ENCODE assay signal across 2 cellular contexts in the genomic region with DNA sequence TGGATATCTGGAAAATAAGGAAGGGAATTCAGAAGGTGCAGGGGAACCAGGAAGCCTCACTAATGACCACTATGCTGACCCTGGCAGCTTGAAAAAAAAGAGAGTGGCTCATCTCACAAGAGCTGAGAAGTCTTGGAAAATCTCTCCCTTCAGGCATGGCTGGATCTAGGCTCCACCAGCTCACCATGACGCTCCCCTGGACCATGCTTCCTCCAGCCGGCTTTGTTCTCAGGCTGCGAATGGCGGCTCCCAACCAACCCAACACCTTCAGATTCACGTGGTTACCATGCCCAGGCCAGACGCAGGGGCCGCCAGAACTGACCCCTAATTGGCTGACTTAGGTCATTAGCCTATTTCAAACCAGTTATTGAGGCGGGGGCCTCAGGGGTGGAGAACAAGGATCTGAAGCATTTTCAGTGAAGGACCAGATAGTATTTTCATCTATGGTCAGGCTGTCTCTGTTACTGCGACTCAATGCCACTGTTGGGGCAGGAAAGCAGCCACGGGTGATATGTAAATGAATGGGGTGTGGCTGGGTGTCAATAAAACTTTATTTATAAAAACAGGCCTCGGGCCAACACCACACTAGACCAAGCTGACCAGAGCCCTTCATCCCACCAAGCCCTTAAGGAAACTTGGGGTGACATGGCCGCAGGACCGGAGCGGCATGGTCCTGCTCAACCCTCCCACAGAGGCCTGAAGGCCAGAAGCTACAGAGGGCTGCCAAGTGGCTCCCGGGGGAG.
TF ChIP-seq lines count a peak whose summit lies in the region.

No MANE protein-coding gene starts in this region.

TF ChIP-seq in GM12878, 131 proteins besides CTCF, POLR2A, EP300 and RAD21:
- TF ChIP-seq, protein P1, sequence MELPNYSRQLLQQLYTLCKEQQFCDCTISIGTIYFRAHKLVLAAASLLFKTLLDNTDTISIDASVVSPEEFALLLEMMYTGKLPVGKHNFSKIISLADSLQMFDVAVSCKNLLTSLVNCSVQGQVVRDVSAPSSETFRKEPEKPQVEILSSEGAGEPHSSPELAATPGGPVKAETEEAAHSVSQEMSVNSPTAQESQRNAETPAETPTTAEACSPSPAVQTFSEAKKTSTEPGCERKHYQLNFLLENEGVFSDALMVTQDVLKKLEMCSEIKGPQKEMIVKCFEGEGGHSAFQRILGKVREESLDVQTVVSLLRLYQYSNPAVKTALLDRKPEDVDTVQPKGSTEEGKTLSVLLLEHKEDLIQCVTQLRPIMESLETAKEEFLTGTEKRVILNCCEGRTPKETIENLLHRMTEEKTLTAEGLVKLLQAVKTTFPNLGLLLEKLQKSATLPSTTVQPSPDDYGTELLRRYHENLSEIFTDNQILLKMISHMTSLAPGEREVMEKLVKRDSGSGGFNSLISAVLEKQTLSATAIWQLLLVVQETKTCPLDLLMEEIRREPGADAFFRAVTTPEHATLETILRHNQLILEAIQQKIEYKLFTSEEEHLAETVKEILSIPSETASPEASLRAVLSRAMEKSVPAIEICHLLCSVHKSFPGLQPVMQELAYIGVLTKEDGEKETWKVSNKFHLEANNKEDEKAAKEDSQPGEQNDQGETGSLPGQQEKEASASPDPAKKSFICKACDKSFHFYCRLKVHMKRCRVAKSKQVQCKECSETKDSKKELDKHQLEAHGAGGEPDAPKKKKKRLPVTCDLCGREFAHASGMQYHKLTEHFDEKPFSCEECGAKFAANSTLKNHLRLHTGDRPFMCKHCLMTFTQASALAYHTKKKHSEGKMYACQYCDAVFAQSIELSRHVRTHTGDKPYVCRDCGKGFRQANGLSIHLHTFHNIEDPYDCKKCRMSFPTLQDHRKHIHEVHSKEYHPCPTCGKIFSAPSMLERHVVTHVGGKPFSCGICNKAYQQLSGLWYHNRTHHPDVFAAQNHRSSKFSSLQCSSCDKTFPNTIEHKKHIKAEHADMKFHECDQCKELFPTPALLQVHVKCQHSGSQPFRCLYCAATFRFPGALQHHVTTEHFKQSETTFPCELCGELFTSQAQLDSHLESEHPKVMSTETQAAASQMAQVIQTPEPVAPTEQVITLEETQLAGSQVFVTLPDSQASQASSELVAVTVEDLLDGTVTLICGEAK (IDR thresholded peaks at IDR 0.05; ENCODE audit: borderline replicate concordance): peak; percentile 73
- TF ChIP-seq, protein P2, sequence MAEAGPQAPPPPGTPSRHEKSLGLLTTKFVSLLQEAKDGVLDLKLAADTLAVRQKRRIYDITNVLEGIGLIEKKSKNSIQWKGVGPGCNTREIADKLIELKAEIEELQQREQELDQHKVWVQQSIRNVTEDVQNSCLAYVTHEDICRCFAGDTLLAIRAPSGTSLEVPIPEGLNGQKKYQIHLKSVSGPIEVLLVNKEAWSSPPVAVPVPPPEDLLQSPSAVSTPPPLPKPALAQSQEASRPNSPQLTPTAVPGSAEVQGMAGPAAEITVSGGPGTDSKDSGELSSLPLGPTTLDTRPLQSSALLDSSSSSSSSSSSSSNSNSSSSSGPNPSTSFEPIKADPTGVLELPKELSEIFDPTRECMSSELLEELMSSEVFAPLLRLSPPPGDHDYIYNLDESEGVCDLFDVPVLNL (IDR thresholded peaks at IDR 0.05; ENCODE audit: low read depth, low read length): no peak
- TF ChIP-seq, protein P3, sequence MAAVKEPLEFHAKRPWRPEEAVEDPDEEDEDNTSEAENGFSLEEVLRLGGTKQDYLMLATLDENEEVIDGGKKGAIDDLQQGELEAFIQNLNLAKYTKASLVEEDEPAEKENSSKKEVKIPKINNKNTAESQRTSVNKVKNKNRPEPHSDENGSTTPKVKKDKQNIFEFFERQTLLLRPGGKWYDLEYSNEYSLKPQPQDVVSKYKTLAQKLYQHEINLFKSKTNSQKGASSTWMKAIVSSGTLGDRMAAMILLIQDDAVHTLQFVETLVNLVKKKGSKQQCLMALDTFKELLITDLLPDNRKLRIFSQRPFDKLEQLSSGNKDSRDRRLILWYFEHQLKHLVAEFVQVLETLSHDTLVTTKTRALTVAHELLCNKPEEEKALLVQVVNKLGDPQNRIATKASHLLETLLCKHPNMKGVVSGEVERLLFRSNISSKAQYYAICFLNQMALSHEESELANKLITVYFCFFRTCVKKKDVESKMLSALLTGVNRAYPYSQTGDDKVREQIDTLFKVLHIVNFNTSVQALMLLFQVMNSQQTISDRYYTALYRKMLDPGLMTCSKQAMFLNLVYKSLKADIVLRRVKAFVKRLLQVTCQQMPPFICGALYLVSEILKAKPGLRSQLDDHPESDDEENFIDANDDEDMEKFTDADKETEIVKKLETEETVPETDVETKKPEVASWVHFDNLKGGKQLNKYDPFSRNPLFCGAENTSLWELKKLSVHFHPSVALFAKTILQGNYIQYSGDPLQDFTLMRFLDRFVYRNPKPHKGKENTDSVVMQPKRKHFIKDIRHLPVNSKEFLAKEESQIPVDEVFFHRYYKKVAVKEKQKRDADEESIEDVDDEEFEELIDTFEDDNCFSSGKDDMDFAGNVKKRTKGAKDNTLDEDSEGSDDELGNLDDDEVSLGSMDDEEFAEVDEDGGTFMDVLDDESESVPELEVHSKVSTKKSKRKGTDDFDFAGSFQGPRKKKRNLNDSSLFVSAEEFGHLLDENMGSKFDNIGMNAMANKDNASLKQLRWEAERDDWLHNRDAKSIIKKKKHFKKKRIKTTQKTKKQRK (IDR thresholded peaks at IDR 0.05; ENCODE audit: low read depth, low read length): no peak

TF ChIP-seq in H1, 55 proteins besides CTCF, POLR2A, EP300 and RAD21:
- TF ChIP-seq BRCA1 (IDR thresholded peaks at IDR 0.05; ENCODE audit: low read depth, low read length): no peak
- TF ChIP-seq SAP30 (IDR thresholded peaks at IDR 0.05; ENCODE audit: insufficient read depth, insufficient replicate concordance, low read length): no peak
- TF ChIP-seq MAFK (IDR thresholded peaks at IDR 0.05; ENCODE audit: low read depth, low read length): no peak
- no peak for TF ChIP-seq TAF1 (IDR thresholded peaks at IDR 0.05; ENCODE audit: low read depth, low read length)
- no peak for TF ChIP-seq CBX5 (IDR thresholded peaks at IDR 0.05; ENCODE audit: low read depth, low read length)
- no peak for TF ChIP-seq CEBPB (IDR thresholded peaks at IDR 0.05; ENCODE audit: low read depth, low read length)
- TF ChIP-seq POU5F1 (IDR thresholded peaks at IDR 0.05; ENCODE audit: low read depth, low read length): no peak
- TF ChIP-seq SRF (IDR thresholded peaks at IDR 0.05; ENCODE audit: low read depth, low read length): no peak
- no peak for TF ChIP-seq SP2 (IDR thresholded peaks at IDR 0.05; ENCODE audit: low read length)
- no peak for TF ChIP-seq KDM1A (IDR thresholded peaks at IDR 0.05; ENCODE audit: borderline replicate concordance, low read length)
